In genomic region chr11:114152785-114153184, GRCh38 we compare ENCODE assay signal across 23 cellular contexts.
DNase-seq lines count a peak whose midpoint lies in the region; ATAC-seq and TF ChIP-seq lines count a peak whose summit lies in the region.
"Had no signal": no experiment of that assay in that cellular context is flagged by ENCODE, and none has a peak within 500 bp of the region (broad histone marks: within the 10 kb centered on the region; RNA-seq: fewer than 3 reads in every experiment).

No MANE protein-coding gene starts in this region.

- H3K27me3 Mint-ChIP-seq in MCF 10A (ENCODE audit: insufficient read depth, unreplicated experiment) = no peaks in the 10 kb centered on the region
- H3K27me3 Mint-ChIP-seq in activated T-helper 17 cell treated with anti-CD3 and anti-CD28 coated beads, Interleukin-2, amount 50 U/mL, for 72 hours = no peaks in the 10 kb centered on the region
- H3K27me3 Mint-ChIP-seq: activated naive CD8-positive, alpha-beta T cell treated with anti-CD3 and anti-CD28 coated beads, Interleukin-2, amount 10 ng/mL, durations not matched to agents 7 days and 5 days; memory B cell; naive thymus-derived CD8-positive, alpha-beta T cell; progenitor cell of endocrine pancreas; T-helper 17 cell had no signal

- TF ChIP-seq POLR2A in spleen (IDR thresholded peaks at IDR 0.05) (no peak), uterus (IDR thresholded peaks at IDR 0.05) (no peak)

- ATAC-seq in activated T-helper 17 cell treated with anti-CD3 and anti-CD28 coated beads, Interleukin-2, amount 50 U/mL, for 72 hours (replicated peaks) = no peak
- ATAC-seq: activated CD8-positive, alpha-beta T cell treated with anti-CD3 and anti-CD28 coated beads, Interleukin-2, amount 10 ng/mL, durations not matched to agents 7 days and 5 days; naive thymus-derived CD8-positive, alpha-beta T cell; T-helper 17 cell; WTC11 had no signal

- H3K9me3 Mint-ChIP-seq in MCF 10A (ENCODE audit: unreplicated experiment) = no peaks in the 10 kb centered on the region
- no peaks in the 10 kb centered on the region for H3K9me3 Mint-ChIP-seq in activated T-helper 17 cell treated with anti-CD3 and anti-CD28 coated beads, Interleukin-2, amount 50 U/mL, for 72 hours
- H3K9me3 Mint-ChIP-seq: memory B cell; naive thymus-derived CD8-positive, alpha-beta T cell; stimulated activated effector memory CD8-positive, alpha-beta T cell treated with anti-CD3 and anti-CD28 coated beads, Interleukin-12 subunit alpha, Interleukin-12 subunit beta, amount 100 ng/mL, for 72 hours; WTC11 had no signal

- intact Hi-C loops in MCF 10A (cut with micrococcal nuclease) (no loop called here), mammary epithelial cell (cut with micrococcal nuclease) (no loop called here), spleen (cut with DNase I; ENCODE audit: low total_unique reads) (no loop called here), uterus (cut with DNase I; ENCODE audit: low total_unique reads) (no loop called here)

- H3K4me3 ChIP-seq in mammary epithelial cell (replicated peaks in 1 of 3; ENCODE audit: insufficient read depth in 1 of 3, low read depth in 2 of 3, low read length in 3 of 3) (no peak overlapping the region), hepatocyte (no peak overlapping the region), spleen (no peak overlapping the region), uterus (no peak overlapping the region)
- H3K4me3 ChIP-seq: cardiac muscle cell had no signal

- POLR2A ChIA-PET in MCF 10A (lab: Yijun Ruan, JAX) = interaction anchor here (0.6 to 2.0 kb wide), 13 partner anchors 11 to 146 kb away, joined by 3 to 27 read pairs (median 6); partner anchors contain the start of gene NNMT

- H2AFZ ChIP-seq in mammary epithelial cell (ENCODE audit: low read depth, low read length) (no peak overlapping the region), hepatocyte (no peak overlapping the region)

- H3K4me1 ChIP-seq in mammary epithelial cell (ENCODE audit: insufficient read depth, low read length) (peaks cover 21% of the 10 kb centered on the region), hepatocyte (ENCODE audit: insufficient read depth) (peaks cover 42% of the 10 kb centered on the region), spleen (peaks cover 6 to 100% (median 68%) of the 10 kb centered on the region in 6 donors), uterus (peaks cover 15 to 36% of the 10 kb centered on the region in 2 donors)

- H3K4me2 ChIP-seq in mammary epithelial cell (ENCODE audit: insufficient read depth, low read depth, low read length) = no peak overlapping the region
- no peak overlapping the region for H3K4me2 ChIP-seq in hepatocyte

- H3K27me3 ChIP-seq in mammary epithelial cell (ENCODE audit: insufficient read depth, low read length) (no peaks in the 10 kb centered on the region), hepatocyte (no peaks in the 10 kb centered on the region), spleen (replicated peaks in 1 of 7) (no peaks in the 10 kb centered on the region), uterus (no peaks in the 10 kb centered on the region)
- H3K27me3 ChIP-seq: cardiac muscle cell had no signal

- peak overlapping the region; percentile 33 for H3K4me3 Mint-ChIP-seq in MCF 10A (ENCODE audit: unreplicated experiment)
- H3K4me3 Mint-ChIP-seq in activated T-helper 17 cell treated with anti-CD3 and anti-CD28 coated beads, Interleukin-2, amount 50 U/mL, for 72 hours = no peak overlapping the region
- H3K4me3 Mint-ChIP-seq: activated CD8-positive, alpha-beta T cell treated with anti-CD3 and anti-CD28 coated beads, Interleukin-2, amount 10 ng/mL, durations not matched to agents 7 days and 5 days; activated naive CD8-positive, alpha-beta T cell treated with anti-CD3 and anti-CD28 coated beads, Interleukin-2, amount 10 ng/mL, durations not matched to agents 7 days and 5 days; memory B cell; naive thymus-derived CD8-positive, alpha-beta T cell; stimulated activated effector memory CD8-positive, alpha-beta T cell treated with anti-CD3 and anti-CD28 coated beads, Interleukin-12 subunit alpha, Interleukin-12 subunit beta, amount 100 ng/mL, for 72 hours; T-helper 17 cell; WTC11 had no signal

- H3K79me2 ChIP-seq in mammary epithelial cell (ENCODE audit: insufficient read depth, low read length) (no peaks in the 10 kb centered on the region), hepatocyte (peaks cover 44% of the 10 kb centered on the region)

- peaks cover 94% of the 10 kb centered on the region for H3K36me3 Mint-ChIP-seq in MCF 10A (ENCODE audit: insufficient read depth, unreplicated experiment)
- H3K36me3 Mint-ChIP-seq in activated T-helper 17 cell treated with anti-CD3 and anti-CD28 coated beads, Interleukin-2, amount 50 U/mL, for 72 hours (ENCODE audit: low read depth) = no peaks in the 10 kb centered on the region
- H3K36me3 Mint-ChIP-seq: memory B cell; naive thymus-derived CD8-positive, alpha-beta T cell; WTC11 had no signal

- H3K9ac ChIP-seq in mammary epithelial cell (ENCODE audit: insufficient read depth, low read length) = no peak overlapping the region

- H3K36me3 ChIP-seq in mammary epithelial cell (ENCODE audit: insufficient read depth, low read length) = no peaks in the 10 kb centered on the region
- H3K36me3 ChIP-seq in hepatocyte (replicated peaks; ENCODE audit: insufficient read depth, low read depth) = no peaks in the 10 kb centered on the region
- peaks cover 0 to 22% (median 3%) of the 10 kb centered on the region in 6 donors for H3K36me3 ChIP-seq in spleen
- H3K36me3 ChIP-seq in uterus = no peaks in the 10 kb centered on the region
- H3K36me3 ChIP-seq: cardiac muscle cell had no signal

- peak overlapping the region; percentile 99 for H3K27ac Mint-ChIP-seq in MCF 10A (ENCODE audit: low read depth, unreplicated experiment)
- H3K27ac Mint-ChIP-seq in activated T-helper 17 cell treated with anti-CD3 and anti-CD28 coated beads, Interleukin-2, amount 50 U/mL, for 72 hours = no peak overlapping the region
- H3K27ac Mint-ChIP-seq: activated CD8-positive, alpha-beta T cell treated with anti-CD3 and anti-CD28 coated beads, Interleukin-2, amount 10 ng/mL, durations not matched to agents 7 days and 5 days; activated naive CD8-positive, alpha-beta T cell treated with anti-CD3 and anti-CD28 coated beads, Interleukin-2, amount 10 ng/mL, durations not matched to agents 7 days and 5 days; memory B cell; progenitor cell of endocrine pancreas; stimulated activated effector memory CD8-positive, alpha-beta T cell treated with anti-CD3 and anti-CD28 coated beads, Interleukin-12 subunit alpha, Interleukin-12 subunit beta, amount 100 ng/mL, for 72 hours; T-helper 17 cell; WTC11 had no signal

- in situ Hi-C loops in mammary epithelial cell (cut with MboI; ENCODE audit: low sequenced_read_pairs in 2 of 2) = no loop called here

- H4K20me1 ChIP-seq in mammary epithelial cell (ENCODE audit: insufficient read depth, low read length) (no peaks in the 10 kb centered on the region), hepatocyte (ENCODE audit: insufficient read depth, poor library complexity, severe bottlenecking) (no peaks in the 10 kb centered on the region)

- H3K9me2 ChIP-seq in hepatocyte (replicated peaks; ENCODE audit: insufficient read depth) = no peaks in the 10 kb centered on the region

- H3K4me1 Mint-ChIP-seq in MCF 10A (ENCODE audit: insufficient read depth, unreplicated experiment) = peaks cover 79% of the 10 kb centered on the region
- peaks cover 11% of the 10 kb centered on the region for H3K4me1 Mint-ChIP-seq in activated T-helper 17 cell treated with anti-CD3 and anti-CD28 coated beads, Interleukin-2, amount 50 U/mL, for 72 hours
- H3K4me1 Mint-ChIP-seq: WTC11 had no signal

- BruUV-seq in MCF 10A (replicated peaks; lab: Mats Ljungman, UMichigan) (no TSS peak), mammary epithelial cell (replicated peaks; lab: Mats Ljungman, UMichigan) (no TSS peak)

- 98% methylated on average over 2 of the region's 2 CpGs for WGBS in mammary epithelial cell (ENCODE audit: low coverage, missing lambda C conversion rate)
- WGBS in hepatocyte (ENCODE audit: low lambda C conversion rate, missing lambda C conversion rate) = 68% methylated on average over 2 of the region's 2 CpGs
- WGBS in spleen, 5 donors = 51 to 80% (median 55%) methylated on average over 2 of the region's 2 CpGs

- TF ChIP-seq CTCF in MCF 10A (IDR thresholded peaks at IDR 0.05; ENCODE audit: unreplicated experiment) = no peak
- TF ChIP-seq CTCF in mammary epithelial cell (conservative IDR thresholded peaks at IDR 0.05 in 1 of 2, IDR thresholded peaks at IDR 0.05 in 1 of 2; ENCODE audit: extremely low read depth in 1 of 2, insufficient read depth in 1 of 2, low read depth in 1 of 2, low read length in 2 of 2) = no peak
- no peak for TF ChIP-seq CTCF in hepatocyte (IDR thresholded peaks at IDR 0.05; ENCODE audit: poor library complexity)
- TF ChIP-seq CTCF in spleen (IDR thresholded peaks at IDR 0.05 in 8 of 11, conservative IDR thresholded peaks at IDR 0.05 in 3 of 11) = no peak
- no peak for TF ChIP-seq CTCF in uterus (IDR thresholded peaks at IDR 0.05)

- DNase-seq in MCF 10A (ENCODE audit: unreplicated experiment) (no peak), mammary epithelial cell (no peak), hepatocyte (ENCODE audit: low spot score) (no peak), spleen (no peak), uterus (no peak), activated T-cell treated with anti-CD3 and anti-CD28 coated beads for 4 hours (no peak)
- no peak for DNase-seq in activated CD4-positive, alpha-beta T cell treated with anti-CD3 and anti-CD28 coated beads, Interleukin-2, amount 50 U/mL, for 1 hour
- DNase-seq: activated CD8-positive, alpha-beta T cell treated with anti-CD3 and anti-CD28 coated beads, Interleukin-2, amount 10 ng/mL, durations not matched to agents 7 days and 5 days; activated naive CD8-positive, alpha-beta T cell treated with anti-CD3 and anti-CD28 coated beads, Interleukin-2, amount 10 ng/mL, durations not matched to agents 7 days and 5 days; C1 segment of cervical spinal cord; DMS53; erythroblast; MV-4-11; naive thymus-derived CD8-positive, alpha-beta T cell; NCI-H2029; SHP77 treated with DMSO at 0.1 percent for 48 hours; T-helper 17 cell had no signal

- CTCF ChIA-PET in MCF 10A (lab: Yijun Ruan, JAX) = no interaction called here
- CTCF ChIA-PET in mammary epithelial cell (lab: Charles Lee; ENCODE audit: low non-redundant PET) = no interaction called here

- no peaks in the 10 kb centered on the region for H3K9me3 ChIP-seq in mammary epithelial cell (replicated peaks; ENCODE audit: insufficient read depth, low read length)
- no peaks in the 10 kb centered on the region for H3K9me3 ChIP-seq in hepatocyte (ENCODE audit: low read depth)
- no peaks in the 10 kb centered on the region for H3K9me3 ChIP-seq in spleen
- H3K9me3 ChIP-seq in uterus = no peaks in the 10 kb centered on the region

- no peak overlapping the region for H3K27ac ChIP-seq in mammary epithelial cell (ENCODE audit: insufficient read depth, low read depth, low read length)
- H3K27ac ChIP-seq in hepatocyte = peak overlapping the region; percentile 13
- peak overlapping the region in 5 of 8 donors; percentile 15 to 92 (median 89) for H3K27ac ChIP-seq in spleen
- H3K27ac ChIP-seq in uterus = peak overlapping the region; percentile 98 to 100
- H3K27ac ChIP-seq: cardiac muscle cell had no signal

- dilution Hi-C loops in mammary epithelial cell (cut with HindIII; ENCODE audit: low sequenced_read_pairs) = no loop called here
